9 cellular contexts compared by ENCODE assay signal in the genomic region with DNA sequence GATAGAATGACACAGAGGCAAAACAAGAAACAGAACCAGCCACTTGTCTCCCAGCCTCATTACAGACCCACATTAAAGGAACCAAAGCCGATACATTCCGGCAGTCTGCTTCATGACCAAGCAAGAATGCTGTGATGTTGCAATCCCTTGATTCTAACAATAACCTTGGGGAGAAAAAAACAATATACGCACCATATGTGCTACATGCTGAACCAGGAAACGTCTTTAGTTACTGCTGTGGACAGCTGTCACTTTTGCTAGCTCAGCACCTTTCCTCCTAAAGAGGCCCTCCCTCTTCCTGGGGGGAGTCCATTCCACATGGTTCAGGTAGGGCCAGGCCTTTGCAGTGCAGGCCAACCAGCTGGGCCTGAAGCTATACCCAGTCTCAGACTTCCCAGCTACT.
A peak's percentile ranks its signal among the peaks of the same experiment; 100 is the strongest.
DNase-seq lines count a peak whose midpoint lies in the region; ATAC-seq lines count a peak whose summit lies in the region.
"Had no signal": no experiment of that assay in that cellular context is flagged by ENCODE, and none has a peak within 500 bp of the region (broad histone marks: within the 10 kb centered on the region; RNA-seq: fewer than 3 reads in every experiment).

No MANE protein-coding gene starts in this region.

- ATAC-seq in HG03095 (IDR thresholded peaks at IDR 0.05; ENCODE audit: unreplicated experiment): no peak
- no peak for ATAC-seq in activated naive CD4-positive, alpha-beta T cell treated with anti-CD3 and anti-CD28 coated beads, Interleukin-2, amount 50 U/mL, for 72 hours

- peak overlapping the region; percentile 46 for H3K27ac ChIP-seq in caudate nucleus (ENCODE audit: low read depth, low read length)
- H3K27ac ChIP-seq: 22Rv1 had no signal

- no peak overlapping the region for H3K27ac Mint-ChIP-seq in activated naive CD4-positive, alpha-beta T cell treated with anti-CD3 and anti-CD28 coated beads, Interleukin-2, amount 50 U/mL, for 72 hours

- DNase-seq in DMS53 (lab: John Stamatoyannopoulos, UW) (peak; percentile 47), DMS53 treated with DMSO at 0.1 percent for 48 hours (lab: John Stamatoyannopoulos, UW; ENCODE audit: unreplicated experiment) (no peak), caudate nucleus (lab: John Stamatoyannopoulos, UW) (peak in 6 of 61 donors; percentile 6 to 27 (median 24)), left kidney (ENCODE audit: low read depth, low spot score) (peak; percentile 57), ureter (ENCODE audit: low spot score) (peak; percentile 56), GOT3 (lab: John Stamatoyannopoulos, UW) (no peak)
- DNase-seq in activated naive CD4-positive, alpha-beta T cell treated with anti-CD3 and anti-CD28 coated beads, Interleukin-2, amount 50 U/mL, for 72 hours (ENCODE audit: low spot score in 2 of 2): no peak

- H3K9me3 Mint-ChIP-seq in activated naive CD4-positive, alpha-beta T cell treated with anti-CD3 and anti-CD28 coated beads, Interleukin-2, amount 50 U/mL, for 72 hours: peaks cover 9 to 11% of the 10 kb centered on the region in 2 donors

- peaks cover 8 to 23% of the 10 kb centered on the region in 2 donors for H3K36me3 Mint-ChIP-seq in activated naive CD4-positive, alpha-beta T cell treated with anti-CD3 and anti-CD28 coated beads, Interleukin-2, amount 50 U/mL, for 72 hours

Comparison
In these comparisons a context has a peak if more than half of its experiments do, and no peak if none do; other contexts are left out.
1. DNase-seq: peak in DMS53 (single experiment), left kidney (single experiment) and ureter (single experiment); none in DMS53 treated with DMSO at 0.1 percent for 48 hours (single experiment), activated naive CD4-positive, alpha-beta T cell treated with anti-CD3 and anti-CD28 coated beads, Interleukin-2, amount 50 U/mL, for 72 hours (0 of 2) and GOT3 (single experiment).